27 cellular contexts compared by ENCODE assay signal in genomic region chr6:101257163-101257562, GRCh38.
"Had no signal": no experiment of that assay in that cellular context is flagged by ENCODE, and none has a peak within 500 bp of the region (broad histone marks: within the 10 kb centered on the region; RNA-seq: fewer than 3 reads in every experiment).

No MANE protein-coding gene starts in this region.

- ATAC-seq: effector memory CD8-positive, alpha-beta T cell; esophagus mucosa; foreskin keratinocyte; gastrocnemius medialis; gastroesophageal sphincter; heart left ventricle; heart right ventricle had no signal

- H3K27me3 ChIP-seq: colonic mucosa, esophagus muscularis mucosa, esophagus squamous epithelium, foreskin keratinocyte, gastrocnemius medialis, gastroesophageal sphincter, heart left ventricle, heart right ventricle, hepatocyte had no signal

- H3K4me1 ChIP-seq: colonic mucosa, esophagus muscularis mucosa, esophagus squamous epithelium, foreskin keratinocyte, gastrocnemius medialis, gastroesophageal sphincter, heart left ventricle, heart right ventricle had no signal

- H3K4me3 ChIP-seq: colonic mucosa, coronary artery, dorsolateral prefrontal cortex, esophagus muscularis mucosa, esophagus squamous epithelium, gastrocnemius medialis, gastroesophageal sphincter, heart left ventricle, heart right ventricle, hepatocyte had no signal

- H3K9me3 ChIP-seq: colonic mucosa had no signal

- H2AFZ ChIP-seq: hepatocyte had no signal

- H3K27ac ChIP-seq: colonic mucosa, coronary artery, dorsolateral prefrontal cortex, epithelial cell of prostate, esophagus muscularis mucosa, esophagus squamous epithelium, foreskin keratinocyte, gastrocnemius medialis, gastroesophageal sphincter, heart left ventricle, heart right ventricle, hepatocyte had no signal

- DNase-seq: colonic mucosa; cortex of kidney; dermis blood vessel endothelial cell; dorsolateral prefrontal cortex; effector CD4-positive, alpha-beta T cell; effector CD8-positive, alpha-beta T cell; effector memory CD4-positive, alpha-beta T cell; effector memory CD8-positive, alpha-beta T cell; endodermal cell; erythroblast; esophagus squamous epithelium; foreskin fibroblast; foreskin keratinocyte; foreskin melanocyte; gastrocnemius medialis; glutamatergic neuron; head of caudate nucleus; heart left ventricle; heart right ventricle had no signal

- FAIRE-seq: endothelial cell of umbilical vein, frontal cortex had no signal

- H3K4me2 ChIP-seq: hepatocyte had no signal

- H3K36me3 ChIP-seq: colonic mucosa, esophagus muscularis mucosa, esophagus squamous epithelium, gastrocnemius medialis, gastroesophageal sphincter, heart left ventricle, heart right ventricle had no signal

- H3K79me2 ChIP-seq: hepatocyte had no signal
